In genomic region chrY:21242793-21243192, GRCh38 we compare ENCODE assay signal across 20 cellular contexts.
A peak's percentile ranks its signal among the peaks of the same experiment; 100 is the strongest.
DNase-seq lines count a peak whose midpoint lies in the region; ATAC-seq and TF ChIP-seq lines count a peak whose summit lies in the region.
"Had no signal": no experiment of that assay in that cellular context is flagged by ENCODE, and none has a peak within 500 bp of the region (broad histone marks: within the 10 kb centered on the region; RNA-seq: fewer than 3 reads in every experiment).

No MANE protein-coding gene starts in this region.

- peaks cover 6% of the 10 kb centered on the region for H3K9me3 Mint-ChIP-seq in activated CD8-positive, alpha-beta T cell treated with anti-CD3 and anti-CD28 coated beads for 36 hours
- H3K9me3 Mint-ChIP-seq in activated CD8-positive, alpha-beta T cell treated with anti-CD3 and anti-CD28 coated beads, Interleukin-2, amount 10 ng/mL, durations not matched to agents 7 days and 5 days (ENCODE audit: insufficient read depth) = no peaks in the 10 kb centered on the region
- peaks cover 0 to 2% (median 0%) of the 10 kb centered on the region in 7 donors for H3K9me3 Mint-ChIP-seq in CD4-positive, CD25-positive, alpha-beta regulatory T cell
- peaks cover 27% of the 10 kb centered on the region for H3K9me3 Mint-ChIP-seq in T-helper 2 cell treated with Interferon-gamma antibody and Interleukin-4, amounts not matched to agents 5 μg/mL and 100 μg/mL, for 36 hours
- H3K9me3 Mint-ChIP-seq in activated naive CD8-positive, alpha-beta T cell treated with anti-CD3 and anti-CD28 coated beads for 36 hours = peaks cover 15% of the 10 kb centered on the region
- H3K9me3 Mint-ChIP-seq: IgD-negative memory B cell had no signal

- CTCF ChIA-PET in activated CD8-positive, alpha-beta T cell treated with anti-CD3 and anti-CD28 coated beads for 36 hours (lab: Charles Lee) = no interaction called here
- CTCF ChIA-PET in activated CD8-positive, alpha-beta T cell treated with anti-CD3 and anti-CD28 coated beads, Interleukin-2, amount 10 ng/mL, durations not matched to agents 7 days and 5 days (lab: Charles Lee) = no interaction called here

- intact Hi-C loops in activated CD8-positive, alpha-beta T cell treated with anti-CD3 and anti-CD28 coated beads for 36 hours (cut with micrococcal nuclease) = no loop called here

- no peaks in the 10 kb centered on the region for H3K36me3 ChIP-seq in CD4-positive, CD25-positive, alpha-beta regulatory T cell (ENCODE audit: control insufficient read depth, insufficient read depth, low read length)
- H3K36me3 ChIP-seq: BLaER1, MG63 had no signal

- H3K4me1 Mint-ChIP-seq in activated CD8-positive, alpha-beta T cell treated with anti-CD3 and anti-CD28 coated beads for 36 hours (ENCODE audit: low read depth) = peaks cover 39% of the 10 kb centered on the region
- H3K4me1 Mint-ChIP-seq in activated CD8-positive, alpha-beta T cell treated with anti-CD3 and anti-CD28 coated beads, Interleukin-2, amount 10 ng/mL, durations not matched to agents 7 days and 5 days (ENCODE audit: low read depth) = peaks cover 38% of the 10 kb centered on the region
- H3K4me1 Mint-ChIP-seq in CD4-positive, CD25-positive, alpha-beta regulatory T cell = peaks cover 0 to 40% (median 15%) of the 10 kb centered on the region in 4 donors
- H3K4me1 Mint-ChIP-seq in T-helper 2 cell treated with Interferon-gamma antibody and Interleukin-4, amounts not matched to agents 5 μg/mL and 100 μg/mL, for 36 hours (ENCODE audit: low read depth) = peaks cover 48% of the 10 kb centered on the region
- H3K4me1 Mint-ChIP-seq in activated naive CD8-positive, alpha-beta T cell treated with anti-CD3 and anti-CD28 coated beads for 36 hours = peaks cover 33% of the 10 kb centered on the region
- H3K4me1 Mint-ChIP-seq: IgD-negative memory B cell had no signal

- H3K27ac Mint-ChIP-seq in activated CD8-positive, alpha-beta T cell treated with anti-CD3 and anti-CD28 coated beads for 36 hours = peak overlapping the region; percentile 83
- H3K27ac Mint-ChIP-seq in activated CD8-positive, alpha-beta T cell treated with anti-CD3 and anti-CD28 coated beads, Interleukin-2, amount 10 ng/mL, durations not matched to agents 7 days and 5 days = no peak overlapping the region
- peak overlapping the region in 1 of 3 donors; percentile 98 for H3K27ac Mint-ChIP-seq in CD4-positive, CD25-positive, alpha-beta regulatory T cell
- H3K27ac Mint-ChIP-seq in T-helper 2 cell treated with Interferon-gamma antibody and Interleukin-4, amounts not matched to agents 5 μg/mL and 100 μg/mL, for 36 hours = peak overlapping the region; percentile 93
- H3K27ac Mint-ChIP-seq in activated naive CD8-positive, alpha-beta T cell treated with anti-CD3 and anti-CD28 coated beads for 36 hours = peak overlapping the region; percentile 51
- H3K27ac Mint-ChIP-seq: IgD-negative memory B cell had no signal

- no peak for TF ChIP-seq CTCF in activated CD8-positive, alpha-beta T cell treated with anti-CD3 and anti-CD28 coated beads for 36 hours (IDR thresholded peaks at IDR 0.05)

- H3K27me3 ChIP-seq in CD4-positive, CD25-positive, alpha-beta regulatory T cell (ENCODE audit: control insufficient read depth, insufficient read depth, low read length) = no peaks in the 10 kb centered on the region
- H3K27me3 ChIP-seq: BLaER1, MG63 had no signal

- ATAC-seq in activated CD8-positive, alpha-beta T cell treated with anti-CD3 and anti-CD28 coated beads for 36 hours = peak; percentile 22
- no peak for ATAC-seq in activated CD8-positive, alpha-beta T cell treated with anti-CD3 and anti-CD28 coated beads, Interleukin-2, amount 10 ng/mL, durations not matched to agents 7 days and 5 days
- ATAC-seq in CD4-positive, CD25-positive, alpha-beta regulatory T cell (ENCODE audit: low read depth in 2 of 2) = no peak
- ATAC-seq in HG03439 (IDR thresholded peaks at IDR 0.05; ENCODE audit: unreplicated experiment) (no peak), GM21529 (IDR thresholded peaks at IDR 0.05; ENCODE audit: unreplicated experiment) (no peak)
- ATAC-seq: A549, Right ventricle myocardium inferior had no signal

- DNase-seq in activated CD8-positive, alpha-beta T cell treated with anti-CD3 and anti-CD28 coated beads for 36 hours = no peak
- no peak for DNase-seq in activated CD8-positive, alpha-beta T cell treated with anti-CD3 and anti-CD28 coated beads, Interleukin-2, amount 10 ng/mL, durations not matched to agents 7 days and 5 days
- DNase-seq in CD4-positive, CD25-positive, alpha-beta regulatory T cell = no peak
- DNase-seq in T-helper 2 cell treated with Interferon-gamma antibody and Interleukin-4, amounts not matched to agents 5 μg/mL and 100 μg/mL, for 36 hours (ENCODE audit: low spot score) = no peak
- DNase-seq in activated naive CD8-positive, alpha-beta T cell treated with anti-CD3 and anti-CD28 coated beads for 36 hours = no peak
- no peak for DNase-seq in SW 1271 (lab: John Stamatoyannopoulos, UW)
- DNase-seq: DMS79, Kasumi-1, MG63, NCI-H1092, NCI-H146, NCI-H2081, NCI-H2171 treated with DMSO at 0.1 percent for 48 hours, NCI-H446 treated with DMSO at 0.1 percent for 48 hours had no signal

- peak overlapping the region; percentile 87 for H3K27ac ChIP-seq in CD4-positive, CD25-positive, alpha-beta regulatory T cell (ENCODE audit: insufficient read depth, low read length, poor library complexity, severe bottlenecking)
- H3K27ac ChIP-seq: A549, BLaER1 had no signal

- peak overlapping the region; percentile 13 for H3K4me3 ChIP-seq in CD4-positive, CD25-positive, alpha-beta regulatory T cell (ENCODE audit: low read depth, low read length)
- H3K4me3 ChIP-seq: A549, BLaER1, MG63 had no signal

- H3K9me3 ChIP-seq in CD4-positive, CD25-positive, alpha-beta regulatory T cell (ENCODE audit: control insufficient read depth in 2 of 2, low read length in 2 of 2) = peaks cover 0 to 2% of the 10 kb centered on the region in 2 experiments
- H3K9me3 ChIP-seq: A549, BLaER1, MG63 had no signal

- no peaks in the 10 kb centered on the region for H3K27me3 Mint-ChIP-seq in activated CD8-positive, alpha-beta T cell treated with anti-CD3 and anti-CD28 coated beads for 36 hours
- no peaks in the 10 kb centered on the region for H3K27me3 Mint-ChIP-seq in activated CD8-positive, alpha-beta T cell treated with anti-CD3 and anti-CD28 coated beads, Interleukin-2, amount 10 ng/mL, durations not matched to agents 7 days and 5 days (ENCODE audit: low read depth)
- no peaks in the 10 kb centered on the region for H3K27me3 Mint-ChIP-seq in CD4-positive, CD25-positive, alpha-beta regulatory T cell
- H3K27me3 Mint-ChIP-seq in T-helper 2 cell treated with Interferon-gamma antibody and Interleukin-4, amounts not matched to agents 5 μg/mL and 100 μg/mL, for 36 hours (ENCODE audit: low read depth) = no peaks in the 10 kb centered on the region
- H3K27me3 Mint-ChIP-seq in activated naive CD8-positive, alpha-beta T cell treated with anti-CD3 and anti-CD28 coated beads for 36 hours = no peaks in the 10 kb centered on the region
- H3K27me3 Mint-ChIP-seq: IgD-negative memory B cell had no signal

- POLR2A ChIA-PET in activated CD8-positive, alpha-beta T cell treated with anti-CD3 and anti-CD28 coated beads for 36 hours (lab: Charles Lee) = interaction anchor here (1.1 kb wide), 1 partner anchor 667 kb away, joined by 3 read pairs; the partner anchor contains the start of gene EIF1AY
- POLR2A ChIA-PET in activated CD8-positive, alpha-beta T cell treated with anti-CD3 and anti-CD28 coated beads, Interleukin-2, amount 10 ng/mL, durations not matched to agents 7 days and 5 days (lab: Charles Lee) = no interaction called here

- H3K4me1 ChIP-seq in CD4-positive, CD25-positive, alpha-beta regulatory T cell (ENCODE audit: control insufficient read depth, insufficient read depth, low read length, poor library complexity, severe bottlenecking) = peaks cover 36% of the 10 kb centered on the region
- H3K4me1 ChIP-seq: A549, BLaER1 had no signal

- no peak overlapping the region for H3K4me3 Mint-ChIP-seq in activated CD8-positive, alpha-beta T cell treated with anti-CD3 and anti-CD28 coated beads for 36 hours
- no peak overlapping the region for H3K4me3 Mint-ChIP-seq in activated CD8-positive, alpha-beta T cell treated with anti-CD3 and anti-CD28 coated beads, Interleukin-2, amount 10 ng/mL, durations not matched to agents 7 days and 5 days
- peak overlapping the region in 1 of 4 donors; percentile 21 for H3K4me3 Mint-ChIP-seq in CD4-positive, CD25-positive, alpha-beta regulatory T cell
- no peak overlapping the region for H3K4me3 Mint-ChIP-seq in T-helper 2 cell treated with Interferon-gamma antibody and Interleukin-4, amounts not matched to agents 5 μg/mL and 100 μg/mL, for 36 hours
- no peak overlapping the region for H3K4me3 Mint-ChIP-seq in activated naive CD8-positive, alpha-beta T cell treated with anti-CD3 and anti-CD28 coated beads for 36 hours
- H3K4me3 Mint-ChIP-seq: IgD-negative memory B cell had no signal

- peaks cover 15% of the 10 kb centered on the region for H3K36me3 Mint-ChIP-seq in activated CD8-positive, alpha-beta T cell treated with anti-CD3 and anti-CD28 coated beads for 36 hours (ENCODE audit: low read depth)
- peaks cover 18% of the 10 kb centered on the region for H3K36me3 Mint-ChIP-seq in activated CD8-positive, alpha-beta T cell treated with anti-CD3 and anti-CD28 coated beads, Interleukin-2, amount 10 ng/mL, durations not matched to agents 7 days and 5 days (ENCODE audit: low read depth)
- H3K36me3 Mint-ChIP-seq in CD4-positive, CD25-positive, alpha-beta regulatory T cell = no peaks in the 10 kb centered on the region
- H3K36me3 Mint-ChIP-seq in T-helper 2 cell treated with Interferon-gamma antibody and Interleukin-4, amounts not matched to agents 5 μg/mL and 100 μg/mL, for 36 hours (ENCODE audit: low read depth) = peaks cover 38% of the 10 kb centered on the region
- H3K36me3 Mint-ChIP-seq in activated naive CD8-positive, alpha-beta T cell treated with anti-CD3 and anti-CD28 coated beads for 36 hours = peaks cover 27% of the 10 kb centered on the region
- H3K36me3 Mint-ChIP-seq: IgD-negative memory B cell had no signal
